27 cellular contexts compared by ENCODE assay signal in genomic region chr17:33154869-33155455, GRCh38.
"Had no signal": no experiment of that assay in that cellular context is flagged by ENCODE, and none has a peak within 500 bp of the region (broad histone marks: within the 10 kb centered on the region; RNA-seq: fewer than 3 reads in every experiment).

No MANE protein-coding gene starts in this region.

- H3K9ac ChIP-seq: neural progenitor cell had no signal

- H3K4me3 ChIP-seq: breast epithelium, colonic mucosa, gastrocnemius medialis, left ventricle myocardium inferior, lung, neural progenitor cell, right atrium auricular region, smooth muscle cell, suprapubic skin, tibial artery, upper lobe of right lung had no signal

- H3K4me2 ChIP-seq: neural progenitor cell, smooth muscle cell had no signal

- DNase-seq: activated CD4-positive, alpha-beta T cell treated with anti-CD3 and anti-CD28 coated beads for 36 hours; activated CD4-positive, CD25-positive, alpha-beta regulatory T cell; activated naive CD4-positive, alpha-beta T cell; activated T-cell treated with anti-CD3 and anti-CD28 coated beads for 4 hours; activated T-cell treated with anti-CD3 and anti-CD28 coated beads, Interleukin-2, amount 50 U/mL, for 72 hours; central memory CD4-positive, alpha-beta T cell; colonic mucosa; effector CD8-positive, alpha-beta T cell; gastrocnemius medialis; glutamatergic neuron; islet precursor cell; left ventricle myocardium inferior; mesendoderm; natural killer cell; stimulated activated CD4-positive, alpha-beta T cell treated with anti-CD3 and anti-CD28 coated beads, Interleukin-1b, Interleukin-23, amount 100 ng/mL, for 48 hours; stimulated activated CD4-positive, alpha-beta T cell treated with anti-CD3 and anti-CD28 coated beads, Interleukin-4, amount 100 ng/mL, for 4 hours; stimulated activated CD8-positive, alpha-beta memory T cell treated with anti-CD3 and anti-CD28 coated beads, Interleukin-4, amount 100 ng/mL, for 48 hours; tibial artery; upper lobe of right lung had no signal

- H2AFZ ChIP-seq: neural progenitor cell had no signal

- H3K27me3 ChIP-seq: breast epithelium, colonic mucosa, gastrocnemius medialis, neural progenitor cell, right atrium auricular region had no signal

- H3K36me3 ChIP-seq: breast epithelium, colonic mucosa, gastrocnemius medialis, left ventricle myocardium inferior, neural progenitor cell, right atrium auricular region, suprapubic skin, tibial artery, upper lobe of right lung had no signal

- H3K27ac ChIP-seq: breast epithelium, colonic mucosa, gastrocnemius medialis, left ventricle myocardium inferior, right atrium auricular region, suprapubic skin, tibial artery, upper lobe of right lung had no signal

- H3K9me3 Mint-ChIP-seq: activated naive CD4-positive, alpha-beta T cell treated with anti-CD3 and anti-CD28 coated beads, Interleukin-2, amount 50 U/mL, for 72 hours; activated T-cell treated with anti-CD3 and anti-CD28 coated beads, Interleukin-2, amount 50 U/mL, for 72 hours; natural killer cell; neural progenitor cell; stimulated activated memory B cell treated with anti-CD40 and anti-IgM and Interleukin-4, amounts not matched to agents 10 μg/mL and 1 μg/mL and 100 μg/mL, for 72 hours had no signal

- H3K4me1 ChIP-seq: breast epithelium, colonic mucosa, gastrocnemius medialis, left ventricle myocardium inferior, right atrium auricular region, suprapubic skin, tibial artery, upper lobe of right lung had no signal

- H3K27ac Mint-ChIP-seq: activated CD4-positive, alpha-beta T cell treated with anti-CD3 and anti-CD28 coated beads for 36 hours; activated naive CD4-positive, alpha-beta T cell treated with anti-CD3 and anti-CD28 coated beads, Interleukin-2, amount 50 U/mL, for 72 hours; activated T-cell treated with anti-CD3 and anti-CD28 coated beads, Interleukin-2, amount 50 U/mL, for 72 hours; natural killer cell; neural progenitor cell; stimulated activated memory B cell treated with anti-CD40 and anti-IgM and Interleukin-4, amounts not matched to agents 10 μg/mL and 1 μg/mL and 100 μg/mL, for 72 hours had no signal

- ATAC-seq: activated CD4-positive, alpha-beta T cell treated with anti-CD3 and anti-CD28 coated beads for 36 hours; activated naive CD4-positive, alpha-beta T cell treated with anti-CD3 and anti-CD28 coated beads, Interleukin-2, amount 50 U/mL, for 72 hours; activated T-cell treated with anti-CD3 and anti-CD28 coated beads, Interleukin-2, amount 50 U/mL, for 72 hours; gastrocnemius medialis; natural killer cell; stimulated activated memory B cell treated with anti-CD40 and anti-IgM and Interleukin-4, amounts not matched to agents 10 μg/mL and 1 μg/mL and 100 μg/mL, for 72 hours; upper lobe of right lung had no signal

- H3K9me3 ChIP-seq: breast epithelium, colonic mucosa, gastrocnemius medialis, left ventricle myocardium inferior, right atrium auricular region, suprapubic skin, tibial artery, upper lobe of right lung had no signal

- H3K4me1 Mint-ChIP-seq: activated CD4-positive, alpha-beta T cell treated with anti-CD3 and anti-CD28 coated beads for 36 hours; natural killer cell; neural progenitor cell; stimulated activated memory B cell treated with anti-CD40 and anti-IgM and Interleukin-4, amounts not matched to agents 10 μg/mL and 1 μg/mL and 100 μg/mL, for 72 hours had no signal

- H3K36me3 Mint-ChIP-seq: activated naive CD4-positive, alpha-beta T cell treated with anti-CD3 and anti-CD28 coated beads, Interleukin-2, amount 50 U/mL, for 72 hours; natural killer cell; neural progenitor cell; stimulated activated memory B cell treated with anti-CD40 and anti-IgM and Interleukin-4, amounts not matched to agents 10 μg/mL and 1 μg/mL and 100 μg/mL, for 72 hours had no signal

- H3K4me3 Mint-ChIP-seq: activated CD4-positive, alpha-beta T cell treated with anti-CD3 and anti-CD28 coated beads for 36 hours; activated T-cell treated with anti-CD3 and anti-CD28 coated beads, Interleukin-2, amount 50 U/mL, for 72 hours; natural killer cell; neural progenitor cell; stimulated activated memory B cell treated with anti-CD40 and anti-IgM and Interleukin-4, amounts not matched to agents 10 μg/mL and 1 μg/mL and 100 μg/mL, for 72 hours had no signal
